In genomic region chr6:57262901-57263694, GRCh38 we compare ENCODE assay signal across 11 cellular contexts. TPM values are rescaled to one million over a fixed set of nuclear protein-coding genes. Genes with fewer than 3 reads are reported as not detected.
DNase-seq lines count a peak whose midpoint lies in the region; ATAC-seq and TF ChIP-seq lines count a peak whose summit lies in the region.
"Had no signal": no experiment of that assay in that cellular context is flagged by ENCODE, and none has a peak within 500 bp of the region (broad histone marks: within the 10 kb centered on the region; RNA-seq: fewer than 3 reads in every experiment).

No MANE protein-coding gene starts in this region.

- CTCF ChIA-PET in activated CD4-positive, alpha-beta memory T cell treated with anti-CD3 and anti-CD28 coated beads, Interleukin-2, amount 10 ng/mL, durations not matched to agents 7 days and 5 days (lab: Charles Lee) = no interaction called here

- H3K9me3 ChIP-seq in GM23248 (ENCODE audit: low read depth) (no peaks in the 10 kb centered on the region), heart left ventricle (no peaks in the 10 kb centered on the region), skeletal muscle satellite cell (replicated peaks; ENCODE audit: low read length) (no peaks in the 10 kb centered on the region)

- no peaks in the 10 kb centered on the region for H3K36me3 Mint-ChIP-seq in activated CD4-positive, alpha-beta memory T cell treated with anti-CD3 and anti-CD28 coated beads, Interleukin-2, amount 10 ng/mL, durations not matched to agents 7 days and 5 days (ENCODE audit: low read depth)

- H4K20me1 ChIP-seq in GM23248 (ENCODE audit: insufficient read depth) = no peaks in the 10 kb centered on the region

- in situ Hi-C loops in GM23248 (cut with MboI) = no loop called here

- DNase-seq in GM23248 (peak; percentile 97), amniotic epithelial cell (ENCODE audit: low read depth) (peak; percentile 98), heart left ventricle (no peak), NCI-H510A treated with DMSO at 0.1 percent for 48 hours (lab: John Stamatoyannopoulos, UW) (no peak), MV-4-11 (lab: John Stamatoyannopoulos, UW) (no peak)
- DNase-seq in activated CD4-positive, alpha-beta T cell treated with anti-CD3 and anti-CD28 coated beads for 48 hours = no peak
- no peak for DNase-seq in activated CD4-positive, alpha-beta memory T cell treated with anti-CD3 and anti-CD28 coated beads, Interleukin-2, amount 10 ng/mL, durations not matched to agents 7 days and 5 days
- DNase-seq: DMS79 treated with DMSO at 0.1 percent for 48 hours, NCI-H82 had no signal

- H3K4me2 ChIP-seq in GM23248 (ENCODE audit: unreplicated experiment) (peak overlapping the region; percentile 76), skeletal muscle satellite cell (ENCODE audit: low read length) (peak overlapping the region; percentile 35)

- H3K9ac ChIP-seq in GM23248 (peak overlapping the region; percentile 70), skeletal muscle satellite cell (ENCODE audit: low read depth, low read length) (peak overlapping the region; percentile 69)

- H3K27me3 ChIP-seq in GM23248 (replicated peaks; ENCODE audit: insufficient read depth) (no peaks in the 10 kb centered on the region), heart left ventricle (no peaks in the 10 kb centered on the region), skeletal muscle satellite cell (ENCODE audit: control insufficient read depth, insufficient read depth, low read length) (no peaks in the 10 kb centered on the region)
- H3K27me3 ChIP-seq: cardiac muscle cell had no signal

- 0 out of 2 replicates have a peak, but pooled peaks cover 7% of the 10 kb centered on the region for H3K79me2 ChIP-seq in GM23248 (ENCODE audit: insufficient read depth)

- WGBS in GM23248 (ENCODE audit: low coverage in 1 of 2, low lambda C conversion rate in 2 of 2, missing lambda C conversion rate in 2 of 2), 2 experiments = 4 to 5% methylated on average over 3 of the region's 3 CpGs
- 46 to 57% (median 53%) methylated on average over 3 of the region's 3 CpGs for WGBS in heart left ventricle, 4 donors

- no peak for TF ChIP-seq POLR2A in heart left ventricle (IDR thresholded peaks at IDR 0.05)

- intact Hi-C loops in heart left ventricle (cut with DNase I) = loop anchor here in 2 of 10 donors (5.0 kb wide), 2 partner anchors 34 to 39 kb away; no protein-coding TSS in a partner anchor

- H3K4me3 ChIP-seq in GM23248 (peak overlapping the region; percentile 29; the same call in 1 of the 2 replicates), heart left ventricle (no peak overlapping the region), skeletal muscle satellite cell (ENCODE audit: low read length) (no peak overlapping the region)
- H3K4me3 ChIP-seq: cardiac muscle cell had no signal

- ATAC-seq in heart left ventricle = peak in 3 of 4 donors; percentile 49 to 76 (median 66)

- H3K27ac ChIP-seq in GM23248 (peak overlapping the region; percentile 95), heart left ventricle (peak overlapping the region in 9 of 12 donors; percentile 8 to 89 (median 58))
- H3K27ac ChIP-seq: cardiac muscle cell had no signal

- 0 out of 2 replicates have a peak overlapping the region, but pooled peaks have one; percentile 43 for H2AFZ ChIP-seq in GM23248

- H3K4me1 Mint-ChIP-seq in activated CD4-positive, alpha-beta memory T cell treated with anti-CD3 and anti-CD28 coated beads, Interleukin-2, amount 10 ng/mL, durations not matched to agents 7 days and 5 days = peaks cover 5% of the 10 kb centered on the region

- H3K36me3 ChIP-seq in GM23248 (ENCODE audit: low read depth) (no peaks in the 10 kb centered on the region), heart left ventricle (no peaks in the 10 kb centered on the region), skeletal muscle satellite cell (ENCODE audit: insufficient read depth, low read length) (no peaks in the 10 kb centered on the region)
- H3K36me3 ChIP-seq: cardiac muscle cell had no signal

- POLR2A ChIA-PET in activated CD4-positive, alpha-beta memory T cell treated with anti-CD3 and anti-CD28 coated beads, Interleukin-2, amount 10 ng/mL, durations not matched to agents 7 days and 5 days (lab: Charles Lee) = no interaction called here

- H3K9me2 ChIP-seq in GM23248 (ENCODE audit: insufficient read depth) = no peaks in the 10 kb centered on the region

- no peak overlapping the region for H3K4me3 Mint-ChIP-seq in activated CD4-positive, alpha-beta memory T cell treated with anti-CD3 and anti-CD28 coated beads, Interleukin-2, amount 10 ng/mL, durations not matched to agents 7 days and 5 days

- no peak for TF ChIP-seq CTCF in heart left ventricle (IDR thresholded peaks at IDR 0.05)

- no peaks in the 10 kb centered on the region for H3K9me3 Mint-ChIP-seq in activated CD4-positive, alpha-beta memory T cell treated with anti-CD3 and anti-CD28 coated beads, Interleukin-2, amount 10 ng/mL, durations not matched to agents 7 days and 5 days

- H3K27me3 Mint-ChIP-seq in activated CD4-positive, alpha-beta memory T cell treated with anti-CD3 and anti-CD28 coated beads, Interleukin-2, amount 10 ng/mL, durations not matched to agents 7 days and 5 days = peaks cover 7% of the 10 kb centered on the region

- H3K4me1 ChIP-seq in GM23248 (ENCODE audit: insufficient read depth) (peaks cover 77% of the 10 kb centered on the region), heart left ventricle (peaks cover 0 to 38% (median 0%) of the 10 kb centered on the region in 12 donors), skeletal muscle satellite cell (ENCODE audit: control insufficient read depth, insufficient read depth, low read length) (peaks cover 69% of the 10 kb centered on the region)

- H3F3A ChIP-seq in GM23248 (ENCODE audit: insufficient read depth) = peaks cover 91% of the 10 kb centered on the region

- H3K27ac Mint-ChIP-seq in activated CD4-positive, alpha-beta memory T cell treated with anti-CD3 and anti-CD28 coated beads, Interleukin-2, amount 10 ng/mL, durations not matched to agents 7 days and 5 days = no peak overlapping the region

RNA-seq across cellular contexts. Expression of gene RAB23, which starts 41.0 kb away (rescaled TPM):
- 78.6 and 81.7 TPM in 2 replicates for total RNA-seq in GM23248 (2014; rRNA removed; shearing (Covaris generic))
- polyA plus RNA-seq in GM23248 (2016; fragmentation: Nextera tagmentation; extraction: Ambion mirVana) (46.9 and 49.1 TPM in 2 replicates), heart left ventricle (1 to 10 TPM; 2.6 to 7.7 TPM)
- 10 to 100 TPM in 4 of 9 donors, 1 to 10 TPM in 5; 7.6 to 15.4 (median 9.6) TPM for total RNA-seq in heart left ventricle
- total RNA-seq in skeletal muscle satellite cell (2012; rRNA removed) = 32.8 and 36.0 TPM in 2 replicates
- 1 to 10 TPM; 3.0 to 3.5 TPM for total RNA-seq in activated CD4-positive, alpha-beta memory T cell treated with anti-CD3 and anti-CD28 coated beads, Interleukin-2, amount 10 ng/mL, durations not matched to agents 7 days and 5 days

RNA-seq across cellular contexts. Expression of gene PRIM2, which starts 54.3 kb away (rescaled TPM):
- 51.2 and 61.3 TPM in 2 replicates for total RNA-seq in GM23248 (2014; rRNA removed; shearing (Covaris generic))
- polyA plus RNA-seq in GM23248 (2016; fragmentation: Nextera tagmentation; extraction: Ambion mirVana) (27.9 and 30.6 TPM in 2 replicates), heart left ventricle (1 to 10 TPM; 1.6 to 4.8 TPM)
- 1 to 10 TPM; 3.1 to 5.4 (median 4.4) TPM for total RNA-seq in heart left ventricle
- total RNA-seq in skeletal muscle satellite cell (2012; rRNA removed) = 46.1 and 51.3 TPM in 2 replicates
- 10 to 100 TPM; 32.3 to 34.0 TPM for total RNA-seq in activated CD4-positive, alpha-beta memory T cell treated with anti-CD3 and anti-CD28 coated beads, Interleukin-2, amount 10 ng/mL, durations not matched to agents 7 days and 5 days

Comparison
In these comparisons a context has a peak if more than half of its experiments do, and no peak if none do; other contexts are left out.
1. DNase-seq: peak in GM23248 (single experiment) and amniotic epithelial cell (single experiment); none in heart left ventricle (0 of 5), activated CD4-positive, alpha-beta T cell treated with anti-CD3 and anti-CD28 coated beads for 48 hours (single experiment), NCI-H510A treated with DMSO at 0.1 percent for 48 hours (single experiment), activated CD4-positive, alpha-beta memory T cell treated with anti-CD3 and anti-CD28 coated beads, Interleukin-2, amount 10 ng/mL, durations not matched to agents 7 days and 5 days (single experiment) and MV-4-11 (single experiment).